25 cellular contexts compared by ENCODE assay signal in genomic region chr3:40258064-40258463, GRCh38. TPM values are rescaled to one million over a fixed set of nuclear protein-coding genes. Genes with fewer than 3 reads are reported as not detected.
DNase-seq lines count a peak whose midpoint lies in the region; ATAC-seq, FAIRE-seq and TF ChIP-seq lines count a peak whose summit lies in the region.
"Had no signal": no experiment of that assay in that cellular context is flagged by ENCODE, and none has a peak within 500 bp of the region (broad histone marks: within the 10 kb centered on the region; RNA-seq: fewer than 3 reads in every experiment).

No MANE protein-coding gene starts in this region.

- peak; percentile 52 for ATAC-seq in K562
- no peak for ATAC-seq in right lobe of liver
- ATAC-seq: GM12878 had no signal

- in situ Hi-C loops in K562 (cut with MboI): no loop called here

- H3K36me3 Mint-ChIP-seq in MCF 10A (ENCODE audit: insufficient read depth, unreplicated experiment): peaks cover 7% of the 10 kb centered on the region
- H3K36me3 Mint-ChIP-seq: CD14-positive monocyte; CD4-positive, alpha-beta memory T cell; CD4-positive, CD25-positive, alpha-beta regulatory T cell had no signal

- no peak overlapping the region for H3K4me3 ChIP-seq in breast epithelium
- no peak overlapping the region for H3K4me3 ChIP-seq in K562
- H3K4me3 ChIP-seq in neuronal stem cell (ENCODE audit: low read length in 2 of 2): no peak overlapping the region
- no peak overlapping the region for H3K4me3 ChIP-seq in right lobe of liver
- H3K4me3 ChIP-seq: BLaER1, GM12878 had no signal

- H3K4me1 ChIP-seq in breast epithelium (no peaks in the 10 kb centered on the region), K562 (replicated peaks in 1 of 2; ENCODE audit: control insufficient read depth in 2 of 2, insufficient read depth in 2 of 2, low read length in 2 of 2) (no peaks in the 10 kb centered on the region; a peak in 2 of 5 replicates), neuronal stem cell (ENCODE audit: control insufficient read depth in 2 of 2, insufficient read depth in 1 of 2, low read depth in 1 of 2, low read length in 2 of 2) (peaks cover 0 to 3% of the 10 kb centered on the region in 2 donors), right lobe of liver (no peaks in the 10 kb centered on the region)
- H3K4me1 ChIP-seq: BE2C, BLaER1 had no signal

- TF ChIP-seq RAD21 in K562 (CRISPR knock-in tag; conservative IDR thresholded peaks at IDR 0.05 in 1 of 2, IDR thresholded peaks at IDR 0.05 in 1 of 2): no peak

- H3K9me3 ChIP-seq in breast epithelium (no peaks in the 10 kb centered on the region), K562 (replicated peaks; ENCODE audit: control insufficient read depth, insufficient read depth, low read depth, low read length) (no peaks in the 10 kb centered on the region), neuronal stem cell (replicated peaks in 1 of 2; ENCODE audit: control insufficient read depth in 2 of 2, insufficient read depth in 1 of 2, low read depth in 1 of 2, low read length in 2 of 2) (no peaks in the 10 kb centered on the region), right lobe of liver (no peaks in the 10 kb centered on the region)
- H3K9me3 ChIP-seq: BE2C, BLaER1 had no signal

- no peak overlapping the region for H2BK15ac ChIP-seq in neuronal stem cell (ENCODE audit: low read length)

- no peak overlapping the region for H2BK12ac ChIP-seq in neuronal stem cell (ENCODE audit: low read length)

- TF ChIP-seq EP300 in K562 (IDR thresholded peaks at IDR 0.05; ENCODE audit: low read length): no peak

- no peak for FAIRE-seq in K562 (lab: Jason Lieb, UNC)
- FAIRE-seq: A204.1, GM12878, GM12892, GM18507 had no signal

- no peak overlapping the region for H4K91ac ChIP-seq in neuronal stem cell (ENCODE audit: low read depth, low read length, poor library complexity)

- BruUV-seq in MCF 10A (replicated peaks; lab: Mats Ljungman, UMichigan): no TSS peak
- no TSS peak for BruUV-seq in K562 (replicated peaks; lab: Mats Ljungman, UMichigan)

- H3K14ac ChIP-seq in neuronal stem cell (ENCODE audit: low read length): no peak overlapping the region

- no peak overlapping the region for H2BK120ac ChIP-seq in neuronal stem cell (ENCODE audit: low read depth, low read length)

- H3K79me2 ChIP-seq in K562 (ENCODE audit: control insufficient read depth, insufficient read depth, low read length): no peaks in the 10 kb centered on the region

- H3K23ac ChIP-seq in neuronal stem cell (ENCODE audit: low read depth, low read length, poor library complexity): peak overlapping the region; percentile 25

- no peak overlapping the region for H4K8ac ChIP-seq in neuronal stem cell (ENCODE audit: low read depth, low read length)

- H3K4ac ChIP-seq in neuronal stem cell (ENCODE audit: low read length): no peak overlapping the region

- H3K18ac ChIP-seq in neuronal stem cell (ENCODE audit: low read length): no peak overlapping the region

- H2BK5ac ChIP-seq in neuronal stem cell (ENCODE audit: low read length): no peak overlapping the region

- CTCF ChIA-PET in MCF 10A (lab: Yijun Ruan, JAX) (interaction anchor here (0.7 to 1.0 kb wide), 4 partner anchors 11 to 482 kb away, joined by 3 to 5 read pairs (median 4); partner anchors contain the start of gene EIF1B), K562 (lab: Yijun Ruan, JAX; ENCODE audit: low intra/inter-chr PET ratio) (no interaction called here)

- no peak overlapping the region for H2AK5ac ChIP-seq in neuronal stem cell (ENCODE audit: low read depth, low read length)

- H3K79me1 ChIP-seq in neuronal stem cell (ENCODE audit: low read depth, low read length): no peaks in the 10 kb centered on the region

- no peaks in the 10 kb centered on the region for H3K9me1 ChIP-seq in K562 (ENCODE audit: control insufficient read depth, insufficient read depth, low read length)

- DNase-seq in MCF 10A (ENCODE audit: unreplicated experiment) (no peak), breast epithelium (ENCODE audit: low spot score in 2 of 2) (no peak), K562 (ENCODE audit: extremely low read depth in 1 of 4, low spot score in 3 of 4) (no peak), neuronal stem cell (ENCODE audit: low spot score) (no peak), right lobe of liver (no peak)
- DNase-seq in stimulated activated CD4-positive, alpha-beta T cell treated with anti-CD3 and anti-CD28 coated beads, Interleukin-4, amount 100 ng/mL, for 4 hours: no peak
- DNase-seq: 8988T; ACHN; BE2C; C1 segment of cervical spinal cord; CD4-positive, alpha-beta memory T cell; CD4-positive, CD25-positive, alpha-beta regulatory T cell; CD8-positive, alpha-beta memory T cell; COR-L47; DMS 273 treated with DMSO at 0.1 percent for 48 hours; DMS153; DMS53; DMS79; DND-41 had no signal

- intact Hi-C loops in MCF 10A (cut with micrococcal nuclease) (loop anchor here (5.0 kb wide), 1 partner anchor 49 kb away; the partner anchor contains the start of gene EIF1B), breast epithelium (cut with DNase I; ENCODE audit: low total_unique reads) (no loop called here), K562 (cut with micrococcal nuclease) (no loop called here), right lobe of liver (cut with DNase I) (no loop called here)

- H3K4me1 Mint-ChIP-seq in MCF 10A (ENCODE audit: insufficient read depth, unreplicated experiment): no peaks in the 10 kb centered on the region
- H3K4me1 Mint-ChIP-seq: CD4-positive, alpha-beta memory T cell; CD8-positive, alpha-beta memory T cell had no signal

- H3K27me3 ChIP-seq in breast epithelium: no peaks in the 10 kb centered on the region
- H3K27me3 ChIP-seq in K562 (ENCODE audit: control insufficient read depth in 2 of 2, insufficient read depth in 2 of 2, low read length in 2 of 2): no peaks in the 10 kb centered on the region
- H3K27me3 ChIP-seq in neuronal stem cell (ENCODE audit: control insufficient read depth in 3 of 3, insufficient read depth in 3 of 3, low read depth in 1 of 3, low read length in 3 of 3): no peaks in the 10 kb centered on the region
- H3K27me3 ChIP-seq in right lobe of liver: no peaks in the 10 kb centered on the region
- H3K27me3 ChIP-seq: BE2C, BLaER1 had no signal

- H3K27ac ChIP-seq in breast epithelium (no peak overlapping the region), K562 (ENCODE audit: extremely low read depth, low read depth, low read length) (no peak overlapping the region), neuronal stem cell (replicated peaks; ENCODE audit: low read length) (no peak overlapping the region), right lobe of liver (no peak overlapping the region)
- H3K27ac ChIP-seq: BLaER1 had no signal

- H3K9me3 Mint-ChIP-seq in MCF 10A (ENCODE audit: unreplicated experiment): no peaks in the 10 kb centered on the region
- H3K9me3 Mint-ChIP-seq: CD14-positive monocyte; CD4-positive, alpha-beta memory T cell; CD4-positive, CD25-positive, alpha-beta regulatory T cell; CD8-positive, alpha-beta memory T cell had no signal

- H3K27me3 Mint-ChIP-seq in MCF 10A (ENCODE audit: insufficient read depth, unreplicated experiment): no peaks in the 10 kb centered on the region
- H3K27me3 Mint-ChIP-seq: CD4-positive, alpha-beta memory T cell; CD4-positive, CD25-positive, alpha-beta regulatory T cell; CD8-positive, alpha-beta memory T cell had no signal

- TF ChIP-seq CTCF in MCF 10A (IDR thresholded peaks at IDR 0.05; ENCODE audit: unreplicated experiment): no peak
- no peak for TF ChIP-seq CTCF in breast epithelium (IDR thresholded peaks at IDR 0.05)
- TF ChIP-seq CTCF in K562 (IDR thresholded peaks at IDR 0.05 in 2 of 3, conservative IDR thresholded peaks at IDR 0.05 in 1 of 3; ENCODE audit: insufficient read depth in 2 of 3, low read depth in 1 of 3, low read length in 3 of 3): no peak
- no peak for TF ChIP-seq CTCF in right lobe of liver (IDR thresholded peaks at IDR 0.05)

- H3K4me2 ChIP-seq in K562 (ENCODE audit: insufficient read depth, low read length) (no peak overlapping the region), neuronal stem cell (ENCODE audit: insufficient read depth, low read length, poor library complexity, severe bottlenecking) (no peak overlapping the region)
- H3K4me2 ChIP-seq: BLaER1 had no signal

- H2AFZ ChIP-seq in K562 (ENCODE audit: low read depth, low read length): no peak overlapping the region
- H2AFZ ChIP-seq in neuronal stem cell (ENCODE audit: low read length): no peak overlapping the region

- H3K36me3 ChIP-seq in breast epithelium (no peaks in the 10 kb centered on the region), K562 (ENCODE audit: control insufficient read depth, insufficient read depth, low read length) (no peaks in the 10 kb centered on the region), neuronal stem cell (replicated peaks in 1 of 2; ENCODE audit: control insufficient read depth in 2 of 2, insufficient read depth in 2 of 2, low read length in 2 of 2) (no peaks in the 10 kb centered on the region), right lobe of liver (peaks cover 0 to 10% (median 0%) of the 10 kb centered on the region in 4 donors)
- H3K36me3 ChIP-seq: BE2C, BLaER1 had no signal

- peak overlapping the region; percentile 70 for H3K27ac Mint-ChIP-seq in MCF 10A (ENCODE audit: low read depth, unreplicated experiment)
- H3K27ac Mint-ChIP-seq: CD4-positive, alpha-beta memory T cell; CD4-positive, CD25-positive, alpha-beta regulatory T cell; CD8-positive, alpha-beta memory T cell had no signal

- no peaks in the 10 kb centered on the region for H4K20me1 ChIP-seq in K562 (replicated peaks; ENCODE audit: control insufficient read depth, insufficient read depth, low read length)
- H4K20me1 ChIP-seq: BLaER1 had no signal

- H3K9ac ChIP-seq in K562 (ENCODE audit: insufficient read depth in 1 of 2, low read depth in 2 of 2, low read length in 2 of 2) (no peak overlapping the region), neuronal stem cell (ENCODE audit: low read depth, low read length, poor library complexity) (no peak overlapping the region)
- H3K9ac ChIP-seq: BLaER1 had no signal

- POLR2A ChIA-PET in MCF 10A (lab: Yijun Ruan, JAX): interaction anchor here (0.6 kb wide), 4 partner anchors 62 to 1810 kb away, joined by 3 read pairs; no protein-coding TSS in a partner anchor
- POLR2A ChIA-PET in K562 (lab: Yijun Ruan, JAX): interaction anchor here (0.9 to 1.2 kb wide), 2 partner anchors 9 to 23 kb away, joined by 3 read pairs; no protein-coding TSS in a partner anchor

- no peak overlapping the region for H3K4me3 Mint-ChIP-seq in MCF 10A (ENCODE audit: unreplicated experiment)
- H3K4me3 Mint-ChIP-seq: CD14-positive monocyte; CD4-positive, alpha-beta memory T cell; CD4-positive, CD25-positive, alpha-beta regulatory T cell; CD8-positive, alpha-beta memory T cell had no signal

- TF ChIP-seq POLR2A in breast epithelium (IDR thresholded peaks at IDR 0.05): no peak
- no peak for TF ChIP-seq POLR2A in K562 (conservative IDR thresholded peaks at IDR 0.05)
- no peak for TF ChIP-seq POLR2A in right lobe of liver (IDR thresholded peaks at IDR 0.05)

- WGBS in K562 (ENCODE audit: insufficient coverage, low coverage, missing lambda C conversion rate): 22% methylated on average over 7 of the region's 7 CpGs
- WGBS in neuronal stem cell (ENCODE audit: extremely low coverage in 2 of 2, insufficient read length in 2 of 2, insufficient replicate concordance in 1 of 2), 2 donors: no CpG with 5 or more reads among the region's 7 CpGs
- 95% methylated on average over 7 of the region's 7 CpGs for WGBS in right lobe of liver (ENCODE audit: insufficient coverage, low coverage, low lambda C conversion rate, missing lambda C conversion rate)

RNA-seq across cellular contexts. Expression of gene EIF1B, which starts 51.4 kb away (rescaled TPM):
- total RNA-seq in MCF 10A (2022): 69.3 and 87.2 TPM in 2 replicates
- total RNA-seq in breast epithelium: 10 to 100 TPM; 30.9 to 38.0 (median 31.2) TPM
- total RNA-seq in K562 (2011; cell fraction: chromatin; rRNA removed; ENCODE audit: low replicate concordance): 31.5 and 93.7 TPM in 2 replicates
- 17.1 and 19.3 TPM in 2 replicates for total RNA-seq in K562 (2011; cell fraction: nucleolus; rRNA removed)
- 43.2 and 52.5 TPM in 2 replicates for total RNA-seq in K562 (2011; cell fraction: nucleoplasm; rRNA removed)
- 18.1 and 20.0 TPM in 2 replicates for total RNA-seq in K562 (2014; rRNA removed)
- total RNA-seq in K562 (2014; rRNA removed; fragmentation: Illumina TruSeq; extraction: Trizol): 59.3 and 68.7 TPM in 2 replicates
- 61.0 and 65.8 TPM in 2 replicates for total RNA-seq in K562 (2015; rRNA removed; fragmentation: Illumina TruSeq; extraction: Trizol)
- 91.9 and 95.4 TPM in 2 replicates for total RNA-seq in K562 (2021)
- 35.4 and 45.3 TPM in 2 replicates for polyA plus RNA-seq in K562 (2011; rRNA removed)
- 15.7 and 19.3 TPM in 2 replicates for polyA plus RNA-seq in K562 (2011; cell fraction: cytosol; rRNA removed)
- 26.0 and 40.1 TPM in 2 replicates for polyA plus RNA-seq in K562 (2011; cell fraction: nucleus; rRNA removed)
- polyA plus RNA-seq in K562 (2012): 104 and 159 TPM in 2 replicates
- 113 and 128 TPM in 2 replicates for polyA plus RNA-seq in K562 (2014; fragmentation: Illumina TruSeq; extraction: Trizol)
- 100 to 1,000 TPM; 178 to 184 TPM for polyA plus RNA-seq in K562 (2014; fragmentation: Nextera tagmentation; extraction: Ambion mirVana)
- polyA plus RNA-seq in K562 (2014; rRNA removed): 76.8 and 78.9 TPM in 2 replicates
- 11.8 and 17.7 TPM in 2 replicates for polyA minus RNA-seq in K562 (2011; rRNA and poly(A)+ RNA removed)
- 14.3 and 22.0 TPM in 2 replicates for polyA minus RNA-seq in K562 (2011; cell fraction: cytosol; rRNA and poly(A)+ RNA removed)
- polyA minus RNA-seq in K562 (2011; cell fraction: nucleus; rRNA and poly(A)+ RNA removed): 12.1 and 23.9 TPM in 2 replicates
- 137 TPM for polyA plus RNA-seq in neuronal stem cell (2013, experiment 1 of 2)
- polyA plus RNA-seq in neuronal stem cell (2013, experiment 2 of 2): 135 TPM
- 10 to 100 TPM; 11.1 to 26.2 (median 20.5) TPM for total RNA-seq in right lobe of liver
